In the genomic region with DNA sequence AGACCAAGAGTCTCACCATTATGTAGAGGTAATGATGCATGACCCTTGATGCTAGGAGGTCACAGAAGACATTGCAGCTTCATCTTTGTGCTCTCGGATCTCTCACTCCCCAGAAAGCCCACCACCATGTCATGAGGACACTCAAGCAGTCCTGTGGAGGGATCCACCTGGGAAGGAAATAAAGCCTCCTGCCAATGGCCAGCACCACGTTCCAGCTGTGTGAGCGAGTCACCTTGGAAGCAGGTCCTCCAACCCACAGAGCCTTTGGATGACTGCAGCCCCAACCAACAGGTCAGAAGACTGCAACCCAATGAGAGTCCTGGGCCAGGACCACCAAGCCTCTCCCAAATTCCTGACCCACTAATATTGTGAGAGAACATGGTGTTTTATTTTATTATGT, we compare ENCODE assay signal across 25 cellular contexts. TPM values are rescaled to one million over a fixed set of nuclear protein-coding genes. Genes with fewer than 3 reads are reported as not detected.
"Had no signal": no experiment of that assay in that cellular context is flagged by ENCODE, and none has a peak within 500 bp of the region (broad histone marks: within the 10 kb centered on the region; RNA-seq: fewer than 3 reads in every experiment).

No MANE protein-coding gene starts in this region.

- H3K79me2 ChIP-seq: parathyroid adenoma had no signal

- H2AFZ ChIP-seq: parathyroid adenoma had no signal

- H3K9me3 ChIP-seq: esophagus squamous epithelium, gastroesophageal sphincter, left lung, neutrophil, right lobe of liver, stomach, suprapubic skin, tibial nerve had no signal

- H3K4me3 ChIP-seq: esophagus squamous epithelium, gastroesophageal sphincter, left lung, right lobe of liver, stomach, suprapubic skin, tibial nerve had no signal

- H3K36me3 ChIP-seq: esophagus squamous epithelium, gastroesophageal sphincter, left lung, neutrophil, right lobe of liver, stomach, suprapubic skin, tibial nerve had no signal

- DNase-seq: activated CD4-positive, alpha-beta memory T cell treated with anti-CD3 and anti-CD28 coated beads for 36 hours; activated CD4-positive, alpha-beta T cell treated with anti-CD3 and anti-CD28 coated beads for 48 hours; activated naive CD4-positive, alpha-beta T cell; activated naive CD8-positive, alpha-beta T cell treated with anti-CD3 and anti-CD28 coated beads, Interleukin-2, amount 10 ng/mL, durations not matched to agents 7 days and 5 days; activated T-cell treated with anti-CD3 and anti-CD28 coated beads, Interleukin-2, amount 50 U/mL, for 4 hours; amniotic stem cell; effector CD8-positive, alpha-beta T cell; esophagus squamous epithelium; kidney; left lung; right lobe of liver; small intestine; stimulated activated CD4-positive, alpha-beta T cell treated with anti-CD3 and anti-CD28 coated beads, Interleukin-2, amount 100 ng/mL, for 24 hours; stomach had no signal

- H3K27ac Mint-ChIP-seq: activated CD4-positive, alpha-beta memory T cell treated with anti-CD3 and anti-CD28 coated beads for 36 hours; activated naive CD8-positive, alpha-beta T cell treated with anti-CD3 and anti-CD28 coated beads, Interleukin-2, amount 10 ng/mL, durations not matched to agents 7 days and 5 days; activated T-helper 2 cell treated with anti-CD3 and anti-CD28 coated beads, Interferon-gamma antibody, Interleukin-2, Interleukin-4, amounts not matched to agents 10 μg/mL and 5 μg/mL and 100 μg/mL, durations not matched to agents 14 hours and 24 hours and 36 hours; dendritic cell treated with granulocyte-macrophage colony-stimulating factor and Interleukin-4, amounts not matched to agents 40 ng/mL and 50 ng/mL, for 4 days; natural killer cell treated with Interleukin-12 subunit alpha and Interleukin-12 subunit beta and Interleukin-15 and Interleukin-18, amount 100 ng/mL, for 72 hours; stimulated activated memory B cell treated with anti-CD40 and anti-IgM and Interleukin-4, amounts not matched to agents 10 μg/mL and 1 μg/mL and 100 μg/mL, for 72 hours had no signal

- H3K27me3 ChIP-seq: esophagus squamous epithelium, right lobe of liver had no signal

- H3K4me3 Mint-ChIP-seq: activated CD4-positive, alpha-beta memory T cell treated with anti-CD3 and anti-CD28 coated beads for 36 hours; activated naive CD8-positive, alpha-beta T cell treated with anti-CD3 and anti-CD28 coated beads, Interleukin-2, amount 10 ng/mL, durations not matched to agents 7 days and 5 days; activated T-cell treated with anti-CD3 and anti-CD28 coated beads, Interleukin-2, amount 50 U/mL, for 4 hours; dendritic cell treated with granulocyte-macrophage colony-stimulating factor and Interleukin-4, amounts not matched to agents 40 ng/mL and 50 ng/mL, for 4 days; natural killer cell treated with Interleukin-12 subunit alpha and Interleukin-12 subunit beta and Interleukin-15 and Interleukin-18, amount 100 ng/mL, for 72 hours; stimulated activated memory B cell treated with anti-CD40 and anti-IgM and Interleukin-4, amounts not matched to agents 10 μg/mL and 1 μg/mL and 100 μg/mL, for 72 hours had no signal

- H3K4me1 ChIP-seq: gastroesophageal sphincter, left lung, parathyroid adenoma, right lobe of liver, stomach, tibial nerve had no signal

- H3K27ac ChIP-seq: gastroesophageal sphincter, left lung, neutrophil, parathyroid adenoma, right lobe of liver, stomach, suprapubic skin, tibial nerve had no signal

- ATAC-seq: activated T-cell treated with anti-CD3 and anti-CD28 coated beads, Interleukin-2, amount 50 U/mL, for 4 hours; gastroesophageal sphincter; left lung; natural killer cell treated with Interleukin-12 subunit alpha and Interleukin-12 subunit beta and Interleukin-15 and Interleukin-18, amount 100 ng/mL, for 72 hours; right lobe of liver; SK-N-SH treated with all-trans-retinoic acid at 6 μM for 48 hours; stimulated activated memory B cell treated with anti-CD40 and anti-IgM and Interleukin-4, amounts not matched to agents 10 μg/mL and 1 μg/mL and 100 μg/mL, for 72 hours had no signal

- H3K9ac ChIP-seq: parathyroid adenoma had no signal

- H3K36me3 Mint-ChIP-seq: activated CD4-positive, alpha-beta memory T cell treated with anti-CD3 and anti-CD28 coated beads for 36 hours; activated naive CD8-positive, alpha-beta T cell treated with anti-CD3 and anti-CD28 coated beads, Interleukin-2, amount 10 ng/mL, durations not matched to agents 7 days and 5 days; natural killer cell treated with Interleukin-12 subunit alpha and Interleukin-12 subunit beta and Interleukin-15 and Interleukin-18, amount 100 ng/mL, for 72 hours; stimulated activated memory B cell treated with anti-CD40 and anti-IgM and Interleukin-4, amounts not matched to agents 10 μg/mL and 1 μg/mL and 100 μg/mL, for 72 hours had no signal

- H3K9me3 Mint-ChIP-seq: activated CD4-positive, alpha-beta memory T cell treated with anti-CD3 and anti-CD28 coated beads for 36 hours; activated naive CD8-positive, alpha-beta T cell treated with anti-CD3 and anti-CD28 coated beads, Interleukin-2, amount 10 ng/mL, durations not matched to agents 7 days and 5 days; activated T-cell treated with anti-CD3 and anti-CD28 coated beads, Interleukin-2, amount 50 U/mL, for 4 hours; activated T-helper 2 cell treated with anti-CD3 and anti-CD28 coated beads, Interferon-gamma antibody, Interleukin-2, Interleukin-4, amounts not matched to agents 10 μg/mL and 5 μg/mL and 100 μg/mL, durations not matched to agents 14 hours and 24 hours and 36 hours; dendritic cell treated with granulocyte-macrophage colony-stimulating factor and Interleukin-4, amounts not matched to agents 40 ng/mL and 50 ng/mL, for 4 days; natural killer cell treated with Interleukin-12 subunit alpha and Interleukin-12 subunit beta and Interleukin-15 and Interleukin-18, amount 100 ng/mL, for 72 hours had no signal

- H3K4me1 Mint-ChIP-seq: activated naive CD8-positive, alpha-beta T cell treated with anti-CD3 and anti-CD28 coated beads, Interleukin-2, amount 10 ng/mL, durations not matched to agents 7 days and 5 days; stimulated activated memory B cell treated with anti-CD40 and anti-IgM and Interleukin-4, amounts not matched to agents 10 μg/mL and 1 μg/mL and 100 μg/mL, for 72 hours had no signal

RNA-seq across cellular contexts. Expression of a gene that starts 38.4 kb away (rescaled TPM):
- total RNA-seq: activated CD4-positive, alpha-beta memory T cell treated with anti-CD3 and anti-CD28 coated beads for 36 hours; activated naive CD8-positive, alpha-beta T cell treated with anti-CD3 and anti-CD28 coated beads, Interleukin-2, amount 10 ng/mL, durations not matched to agents 7 days and 5 days; activated T-helper 2 cell treated with anti-CD3 and anti-CD28 coated beads, Interferon-gamma antibody, Interleukin-2, Interleukin-4, amounts not matched to agents 10 μg/mL and 5 μg/mL and 100 μg/mL, durations not matched to agents 14 hours and 24 hours and 36 hours; natural killer cell treated with Interleukin-12 subunit alpha and Interleukin-12 subunit beta and Interleukin-15 and Interleukin-18, amount 100 ng/mL, for 72 hours; T-helper 2 cell treated with Interferon-gamma antibody and Interleukin-4, amounts not matched to agents 100 ng/mL and 5 ng/mL, for 36 hours had no signal
